12 cellular contexts compared by ENCODE assay signal in genomic region chr21:34908424-34909055, GRCh38.
DNase-seq lines count a peak whose midpoint lies in the region; ATAC-seq lines count a peak whose summit lies in the region.
"Had no signal": no experiment of that assay in that cellular context is flagged by ENCODE, and none has a peak within 500 bp of the region (broad histone marks: within the 10 kb centered on the region; RNA-seq: fewer than 3 reads in every experiment).

No MANE protein-coding gene starts in this region.

- H3K4me3 ChIP-seq in aorta (ENCODE audit: low read length in 2 of 2): no peak overlapping the region

- no peak overlapping the region for H3K27ac ChIP-seq in aorta (ENCODE audit: low read depth in 1 of 2, low read length in 2 of 2)

- intact Hi-C loops in left colon (cut with DNase I, micrococcal nuclease) (no loop called here), aorta (cut with DNase I) (loop anchor here in 1 of 2 donors (2.0 kb wide), 1 partner anchor 20 kb away; no protein-coding TSS in a partner anchor), posterior vena cava (cut with DNase I) (no loop called here)

- 66 to 69% methylated on average over 3 of the region's 3 CpGs for WGBS in aorta, 2 donors

- DNase-seq in AG20443 (ENCODE audit: low spot score) (peak; percentile 31), HUDEP-2 (lab: John Stamatoyannopoulos, UW; ENCODE audit: unreplicated experiment in 76 of 76) (peak in 74 of 76 experiments; percentile 30 to 99 (median 90)), UCSD-AML1 (lab: John Stamatoyannopoulos, UW; ENCODE audit: unreplicated experiment) (peak; percentile 77), left colon (peak in 1 of 2 donors; percentile 45), NCI-H345 treated with DMSO at 0.1 percent for 48 hours (lab: John Stamatoyannopoulos, UW; ENCODE audit: unreplicated experiment) (no peak), aorta (no peak), posterior vena cava (ENCODE audit: low spot score) (no peak)
- DNase-seq: glutamatergic neuron, H9, NCI-H748 treated with DMSO at 0.1 percent for 48 hours had no signal

- no peaks in the 10 kb centered on the region for H3K9me3 ChIP-seq in aorta (ENCODE audit: control insufficient read depth, low read length)

- H3K4me1 ChIP-seq in aorta (ENCODE audit: control insufficient read depth in 1 of 2, insufficient read depth in 2 of 2, low read length in 2 of 2): no peaks in the 10 kb centered on the region

- ATAC-seq in left colon: peak; percentile 63
- ATAC-seq in aorta (ENCODE audit: low FRiP score): no peak
- no peak for ATAC-seq in HG02970 (IDR thresholded peaks at IDR 0.05; ENCODE audit: low FRiP score, unreplicated experiment)
- ATAC-seq: activated CD4-positive, CD25-positive, alpha-beta regulatory T cell treated with anti-CD3 and anti-CD28 coated beads, Interleukin-2, amount 50 U/mL, for 24 hours had no signal

- H3K27me3 ChIP-seq in aorta (ENCODE audit: control insufficient read depth in 1 of 2, insufficient read depth in 2 of 2, low read length in 1 of 2): no peaks in the 10 kb centered on the region

- H3K36me3 ChIP-seq in aorta (ENCODE audit: control insufficient read depth in 1 of 2, insufficient read depth in 2 of 2, low read length in 1 of 2): no peaks in the 10 kb centered on the region

Comparison
In these comparisons a context has a peak if more than half of its experiments do, and no peak if none do; other contexts are left out.
1. DNase-seq: peak in AG20443 (single experiment), HUDEP-2 (74 of 76) and UCSD-AML1 (single experiment); none in NCI-H345 treated with DMSO at 0.1 percent for 48 hours (single experiment), aorta (0 of 2) and posterior vena cava (single experiment).